In the genomic region with DNA sequence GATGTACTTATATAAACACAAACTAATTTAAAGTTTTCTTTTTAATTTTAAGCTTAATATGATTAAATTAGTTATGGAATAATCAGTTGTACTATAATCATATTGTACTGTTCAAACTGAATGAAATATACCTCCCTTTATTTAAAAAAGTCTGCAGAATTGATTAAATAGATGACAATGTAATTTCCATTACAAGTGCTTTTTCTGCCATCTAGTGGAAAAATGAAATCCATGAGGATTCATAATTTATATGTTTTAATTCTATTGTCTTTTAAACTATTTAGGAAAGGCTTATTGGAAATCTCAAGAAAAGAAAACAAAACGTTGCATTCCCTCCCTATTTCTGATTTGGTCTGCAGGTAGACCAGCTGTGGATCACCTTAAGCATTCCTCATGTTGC, we compare ENCODE assay signal across 11 cellular contexts. TPM values are rescaled to one million over a fixed set of nuclear protein-coding genes. Genes with fewer than 3 reads are reported as not detected.
DNase-seq lines count a peak whose midpoint lies in the region; ATAC-seq and TF ChIP-seq lines count a peak whose summit lies in the region.
"Had no signal": no experiment of that assay in that cellular context is flagged by ENCODE, and none has a peak within 500 bp of the region (broad histone marks: within the 10 kb centered on the region; RNA-seq: fewer than 3 reads in every experiment).

No MANE protein-coding gene starts in this region.

- H4K20me1 ChIP-seq in DND-41 (ENCODE audit: insufficient read depth, low read length) = no peaks in the 10 kb centered on the region

- H3K9ac ChIP-seq in DND-41 (ENCODE audit: low read depth, low read length) = no peak overlapping the region

- peaks cover 19% of the 10 kb centered on the region for H3K27me3 Mint-ChIP-seq in T-helper 17 cell

- H3K27ac Mint-ChIP-seq in T-helper 17 cell = no peak overlapping the region

- ATAC-seq in DND-41 (ENCODE audit: insufficient read depth, low read depth) (no peak), T-helper 17 cell (no peak)

- H3K4me1 ChIP-seq in DND-41 (ENCODE audit: insufficient read depth, low read length) = no peaks in the 10 kb centered on the region
- no peaks in the 10 kb centered on the region for H3K4me1 ChIP-seq in esophagus squamous epithelium
- no peaks in the 10 kb centered on the region for H3K4me1 ChIP-seq in spleen

- H2AFZ ChIP-seq in DND-41 (ENCODE audit: low read depth, low read length) = no peak overlapping the region

- H3K4me2 ChIP-seq in DND-41 (ENCODE audit: insufficient read depth, low read length) = no peak overlapping the region

- no peaks in the 10 kb centered on the region for H3K36me3 ChIP-seq in DND-41 (ENCODE audit: insufficient read depth, low read length)
- no peaks in the 10 kb centered on the region for H3K36me3 ChIP-seq in esophagus squamous epithelium
- no peaks in the 10 kb centered on the region for H3K36me3 ChIP-seq in spleen

- intact Hi-C loops in esophagus squamous epithelium (cut with DNase I) (no loop called here), spleen (cut with DNase I; ENCODE audit: low total_unique reads) (no loop called here)

- DNase-seq in DND-41 (no peak), NCI-H146 treated with DMSO at 0.1 percent for 48 hours (lab: John Stamatoyannopoulos, UW; ENCODE audit: unreplicated experiment) (peak; percentile 8), brain pericyte (ENCODE audit: low read depth, low spot score) (peak; percentile 6), lung microvascular endothelial cell (ENCODE audit: low read depth in 2 of 2) (peak; percentile 28 to 60), esophagus squamous epithelium (lab: John Stamatoyannopoulos, UW) (no peak), H4 (ENCODE audit: low spot score) (no peak), spleen (no peak), T-helper 17 cell (no peak)
- DNase-seq: activated gamma-delta T cell, head of caudate nucleus, KG1 had no signal

- TF ChIP-seq POLR2A in esophagus squamous epithelium (IDR thresholded peaks at IDR 0.05) = no peak
- TF ChIP-seq POLR2A in spleen (IDR thresholded peaks at IDR 0.05) = no peak

- no peak overlapping the region for H3K4me3 Mint-ChIP-seq in T-helper 17 cell

- H3K9me3 ChIP-seq in DND-41 (ENCODE audit: insufficient read depth, low read length, severe bottlenecking) (peaks cover 2% of the 10 kb centered on the region), esophagus squamous epithelium (peaks cover 0 to 8% (median 0%) of the 10 kb centered on the region in 3 donors), spleen (peaks cover 0 to 12% (median 8%) of the 10 kb centered on the region in 8 donors), T-helper 17 cell (ENCODE audit: control insufficient read depth, low read length, poor library complexity, severe bottlenecking) (peaks cover 6% of the 10 kb centered on the region)

- H3K79me2 ChIP-seq in DND-41 (ENCODE audit: insufficient read depth, low read length) = no peaks in the 10 kb centered on the region

- no peaks in the 10 kb centered on the region for H3K36me3 Mint-ChIP-seq in T-helper 17 cell (ENCODE audit: low read depth)

- no peak overlapping the region for H3K27ac ChIP-seq in DND-41 (ENCODE audit: low read length)
- no peak overlapping the region for H3K27ac ChIP-seq in esophagus squamous epithelium
- H3K27ac ChIP-seq in spleen = no peak overlapping the region

- no peaks in the 10 kb centered on the region for H3K4me1 Mint-ChIP-seq in T-helper 17 cell

- no peak overlapping the region for H3K4me3 ChIP-seq in DND-41 (ENCODE audit: low read depth in 1 of 2, low read length in 2 of 2)
- no peak overlapping the region for H3K4me3 ChIP-seq in esophagus squamous epithelium
- no peak overlapping the region for H3K4me3 ChIP-seq in spleen

- H3K27me3 ChIP-seq in DND-41 (ENCODE audit: insufficient read depth, low read length, poor library complexity) (no peaks in the 10 kb centered on the region), esophagus squamous epithelium (no peaks in the 10 kb centered on the region), spleen (replicated peaks in 1 of 7) (peaks cover 0 to 7% (median 0%) of the 10 kb centered on the region in 7 donors)

- WGBS in esophagus squamous epithelium, 2 donors = 0 to 3% methylated on average over 1 of the region's 1 CpG
- WGBS in spleen, 5 donors = 11 to 26% (median 14%) methylated on average over 1 of the region's 1 CpG

- TF ChIP-seq CTCF in DND-41 (IDR thresholded peaks at IDR 0.05; ENCODE audit: borderline replicate concordance, extremely low read depth, low read length, poor library complexity, severe bottlenecking) = peak; percentile 49
- peak in 3 of 6 experiments; percentile 6 to 28 (median 20) for TF ChIP-seq CTCF in esophagus squamous epithelium (IDR thresholded peaks at IDR 0.05)
- peak in 4 of 11 experiments; percentile 14 to 33 (median 30) for TF ChIP-seq CTCF in spleen (IDR thresholded peaks at IDR 0.05 in 8 of 11, conservative IDR thresholded peaks at IDR 0.05 in 3 of 11)

RNA-seq across cellular contexts. Expression of a gene that starts 30.8 kb away (rescaled TPM):
- total RNA-seq in lung microvascular endothelial cell (9.9 and 11.6 TPM in 2 replicates), esophagus squamous epithelium (10 to 100 TPM in 2 of 4 donors, 1 to 10 TPM in 2; 2.8 to 15.0 (median 9.3) TPM), spleen (1 to 10 TPM; 6.8 to 7.9 (median 7.3) TPM), T-helper 17 cell (1 to 10 TPM; 4.9 to 7.6 TPM)
- 22.3 and 32.9 TPM in 2 replicates for total RNA-seq in H4 (2014; rRNA removed; shearing (Covaris generic))
- polyA plus RNA-seq in spleen = 10 to 100 TPM in 2 of 3 donors, 1 to 10 TPM in 1; 9.6 to 14.2 (median 12.6) TPM

RNA-seq across cellular contexts. Expression of a gene that starts 31.1 kb away (rescaled TPM):
- total RNA-seq in lung microvascular endothelial cell = 2.8 and 3.7 TPM in 2 replicates
- total RNA-seq in esophagus squamous epithelium = 1 to 10 TPM; 5.2 to 8.7 (median 6.2) TPM
- total RNA-seq in H4 (2014; rRNA removed; shearing (Covaris generic)) = 17.6 and 21.0 TPM in 2 replicates
- 10 to 100 TPM in 1 of 7 donors, 1 to 10 TPM in 6; 4.4 to 15.1 (median 5.3) TPM for total RNA-seq in spleen
- 1 to 10 TPM; 4.7 to 5.1 (median 4.7) TPM for polyA plus RNA-seq in spleen
- total RNA-seq in T-helper 17 cell = 1 to 10 TPM; 3.5 to 7.6 TPM

Comparison
In these comparisons a context has a peak if more than half of its experiments do, and no peak if none do; other contexts are left out.
1. DNase-seq: peak in NCI-H146 treated with DMSO at 0.1 percent for 48 hours (single experiment), brain pericyte (single experiment) and lung microvascular endothelial cell (2 of 2); none in DND-41 (single experiment), esophagus squamous epithelium (single experiment), H4 (single experiment), spleen (single experiment) and T-helper 17 cell (0 of 3).